Comparison of ENCODE assay signal across 16 cellular contexts in the genomic region with DNA sequence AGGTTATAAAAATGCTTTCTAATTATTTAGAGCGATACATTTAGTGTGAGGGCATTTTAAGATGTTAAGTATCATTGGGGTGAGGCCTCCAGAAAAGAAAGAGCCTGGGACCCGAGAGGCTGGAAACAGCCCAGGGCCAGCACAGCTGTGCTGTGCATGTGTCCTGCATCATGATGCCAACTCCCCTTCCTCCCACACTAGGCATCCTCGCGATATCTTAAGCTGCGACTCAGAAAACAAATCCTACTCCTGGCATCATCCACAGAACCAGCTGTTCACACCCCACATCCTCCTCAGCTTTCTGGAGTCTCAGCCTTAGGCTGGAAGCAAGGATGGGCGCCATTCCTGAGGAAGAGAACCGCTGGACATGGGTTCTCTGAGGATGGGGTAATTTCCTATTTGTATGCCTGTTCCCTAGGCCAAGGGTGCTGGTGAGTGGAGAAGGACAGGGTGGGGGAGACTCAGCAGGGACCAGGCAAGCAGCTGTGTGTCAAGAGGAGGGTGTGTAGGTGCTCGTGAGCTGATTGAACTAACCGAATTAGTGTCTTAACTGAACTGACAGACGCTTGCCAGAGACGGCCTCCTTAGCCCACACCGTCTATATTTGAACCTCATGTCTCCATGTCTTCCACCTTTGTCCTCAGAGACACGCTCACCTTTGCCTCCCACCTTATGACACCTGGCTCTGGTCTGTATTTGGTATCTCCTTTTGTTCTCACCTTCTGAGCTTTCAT. TPM values are rescaled to one million over a fixed set of nuclear protein-coding genes. Genes with fewer than 3 reads are reported as not detected.
A peak's percentile ranks its signal among the peaks of the same experiment; 100 is the strongest.
DNase-seq lines count a peak whose midpoint lies in the region; ATAC-seq and TF ChIP-seq lines count a peak whose summit lies in the region.
"Had no signal": no experiment of that assay in that cellular context is flagged by ENCODE, and none has a peak within 500 bp of the region (broad histone marks: within the 10 kb centered on the region; RNA-seq: fewer than 3 reads in every experiment).

No MANE protein-coding gene starts in this region.

- no peak overlapping the region for H3K4me2 ChIP-seq in mesenchymal stem cell (ENCODE audit: low read length, poor library complexity, severe bottlenecking)
- no peak overlapping the region for H3K4me2 ChIP-seq in MM.1S (ENCODE audit: low read depth, low read length)

- H3K4me1 ChIP-seq in mesenchymal stem cell (ENCODE audit: control insufficient read depth, insufficient read depth, low read depth, low read length) (peaks cover 10% of the 10 kb centered on the region), thyroid gland (peaks cover 13 to 22% of the 10 kb centered on the region in 2 donors), MM.1S (ENCODE audit: low read length) (peaks cover 15% of the 10 kb centered on the region)

- H3K9ac ChIP-seq in mesenchymal stem cell (ENCODE audit: low read length) (peak overlapping the region; percentile 1), MM.1S (ENCODE audit: low read length) (no peak overlapping the region)

- H4K91ac ChIP-seq in mesenchymal stem cell (ENCODE audit: low read length), result no peak overlapping the region

- no peak overlapping the region for H2BK15ac ChIP-seq in mesenchymal stem cell (ENCODE audit: low read depth, poor library complexity, severe bottlenecking)

- no peak overlapping the region for H3K14ac ChIP-seq in mesenchymal stem cell (ENCODE audit: low read length in 2 of 2)

- H2AFZ ChIP-seq in mesenchymal stem cell (ENCODE audit: low read depth, low read length) (no peak overlapping the region), MM.1S (ENCODE audit: low read length) (no peak overlapping the region)

- H3K79me1 ChIP-seq in mesenchymal stem cell (replicated peaks; ENCODE audit: low read length, poor library complexity, severe bottlenecking), result peaks cover 21% of the 10 kb centered on the region

- no peaks in the 10 kb centered on the region for H3K79me2 ChIP-seq in MM.1S (ENCODE audit: low read length)

- TF ChIP-seq CTCF in fibroblast of mammary gland (conservative IDR thresholded peaks at IDR 0.05; ENCODE audit: control insufficient read depth, insufficient read depth, low read depth, low read length) (no peak), thyroid gland (IDR thresholded peaks at IDR 0.05) (no peak), MM.1S (IDR thresholded peaks at IDR 0.05; ENCODE audit: low read length) (no peak)

- H2BK12ac ChIP-seq in mesenchymal stem cell (ENCODE audit: low read length in 2 of 2), result no peak overlapping the region

- no peak overlapping the region for H3K27ac ChIP-seq in mesenchymal stem cell (ENCODE audit: low read length, poor library complexity, severe bottlenecking)
- peak overlapping the region in 2 of 3 donors; percentile 5 to 46 for H3K27ac ChIP-seq in thyroid gland
- H3K27ac ChIP-seq in MM.1S (ENCODE audit: low read length), result no peak overlapping the region
- H3K27ac ChIP-seq: VCaP had no signal

- TF ChIP-seq POLR2A in thyroid gland (IDR thresholded peaks at IDR 0.05), result no peak

- intact Hi-C loops in thyroid gland (cut with DNase I), result no loop called here

- H3K27me3 ChIP-seq in mesenchymal stem cell (ENCODE audit: control insufficient read depth in 1 of 2, insufficient read depth in 1 of 2, low read length in 2 of 2) (no peaks in the 10 kb centered on the region), thyroid gland (no peaks in the 10 kb centered on the region), MM.1S (replicated peaks; ENCODE audit: insufficient read depth, low read length) (no peaks in the 10 kb centered on the region)

- H3K36me3 ChIP-seq in mesenchymal stem cell (ENCODE audit: control insufficient read depth in 1 of 2, insufficient read depth in 2 of 2, low read depth in 1 of 2, low read length in 2 of 2) (peaks cover 11 to 37% of the 10 kb centered on the region in 2 experiments), thyroid gland (peaks cover 0 to 3% of the 10 kb centered on the region in 2 donors), MM.1S (replicated peaks; ENCODE audit: insufficient read depth, low read length) (no peaks in the 10 kb centered on the region)

- DNase-seq in DMS 273 (lab: John Stamatoyannopoulos, UW; ENCODE audit: unreplicated experiment) (peak; percentile 16), DMS 273 treated with DMSO at 0.1 percent for 48 hours (lab: John Stamatoyannopoulos, UW) (no peak), fibroblast of mammary gland (ENCODE audit: low read depth) (peak; percentile 52), mesenchymal stem cell (no peak), thyroid gland (no peak), MM.1S (no peak)
- DNase-seq: activated naive CD4-positive, alpha-beta T cell treated with Interleukin-2 at 50 U/mL for 16 hours; KBM-7; naive B cell; NCI-H1436; NCI-H226 had no signal

- H3K9me3 ChIP-seq in mesenchymal stem cell (ENCODE audit: control insufficient read depth, low read length), result no peaks in the 10 kb centered on the region
- H3K9me3 ChIP-seq in thyroid gland, result no peaks in the 10 kb centered on the region
- H3K9me3 ChIP-seq in MM.1S (replicated peaks; ENCODE audit: insufficient read depth, low read length), result no peaks in the 10 kb centered on the region
- H3K9me3 ChIP-seq: Caco-2 had no signal

- H2BK120ac ChIP-seq in mesenchymal stem cell (ENCODE audit: low read depth, low read length), result no peak overlapping the region

- H4K8ac ChIP-seq in mesenchymal stem cell (ENCODE audit: low read length), result no peak overlapping the region

- 93% methylated on average over 13 of the region's 13 CpGs for WGBS in mesenchymal stem cell
- WGBS in thyroid gland, 2 donors, result 82 to 86% methylated on average over 13 of the region's 13 CpGs

- no peaks in the 10 kb centered on the region for H4K20me1 ChIP-seq in MM.1S (ENCODE audit: insufficient read depth, low read length)

- H3K4ac ChIP-seq in mesenchymal stem cell (ENCODE audit: low read depth in 1 of 2, low read length in 2 of 2), result no peak overlapping the region

- no peak overlapping the region for H3K18ac ChIP-seq in mesenchymal stem cell (ENCODE audit: low read depth in 1 of 2, low read length in 2 of 2)

- no peak overlapping the region for H2AK5ac ChIP-seq in mesenchymal stem cell (ENCODE audit: low read length, severe bottlenecking)

- peaks cover 6% of the 10 kb centered on the region; the same call in 1 of the 2 replicates for H3F3A ChIP-seq in MM.1S (ENCODE audit: insufficient read depth, low read length)

- H3K4me3 ChIP-seq in fibroblast of mammary gland (ENCODE audit: control insufficient read depth, low read depth, low read length) (no peak overlapping the region), mesenchymal stem cell (ENCODE audit: insufficient read depth in 1 of 2, low read depth in 1 of 2, low read length in 2 of 2) (no peak overlapping the region), thyroid gland (replicated peaks in 1 of 3) (no peak overlapping the region), MM.1S (ENCODE audit: low read length) (no peak overlapping the region)

- H2BK5ac ChIP-seq in mesenchymal stem cell (ENCODE audit: low read depth, low read length, poor library complexity, severe bottlenecking), result no peak overlapping the region

- H3K23ac ChIP-seq in mesenchymal stem cell (ENCODE audit: low read length in 2 of 2), result no peak overlapping the region

- no peaks in the 10 kb centered on the region for H3K9me2 ChIP-seq in MM.1S (replicated peaks; ENCODE audit: insufficient read depth, low read length)

- ATAC-seq in GM18909 (IDR thresholded peaks at IDR 0.05; ENCODE audit: poor library complexity, unreplicated experiment), result no peak
- ATAC-seq in HG02571 (IDR thresholded peaks at IDR 0.05; ENCODE audit: unreplicated experiment), result no peak
- ATAC-seq: stimulated activated memory B cell treated with anti-CD40 and anti-IgM and Interleukin-4, amounts not matched to agents 10 μg/mL and 1 μg/mL and 100 μg/mL, for 72 hours had no signal

RNA-seq across cellular contexts. Expression of gene MCRS1, which starts 15.6 kb away (rescaled TPM):
- 38.7 TPM for polyA plus RNA-seq in mesenchymal stem cell (2013, experiment 1 of 2)
- polyA plus RNA-seq in mesenchymal stem cell (2013, experiment 2 of 2), result 39.8 TPM
- total RNA-seq in thyroid gland, result 100 to 1,000 TPM in 1 of 4 donors, 10 to 100 TPM in 3; 56.7 to 111 (median 69.2) TPM

RNA-seq across cellular contexts. Expression of gene FAM186B, which starts 21.9 kb away (rescaled TPM):
- 0.10 TPM for polyA plus RNA-seq in mesenchymal stem cell (2013, experiment 1 of 2)
- polyA plus RNA-seq in mesenchymal stem cell (2013, experiment 2 of 2), result 0.07 TPM
- 1 to 10 TPM; 1.1 to 2.1 (median 1.4) TPM for total RNA-seq in thyroid gland

RNA-seq across cellular contexts. Expression of gene PRPF40B, which starts 39.8 kb away (rescaled TPM):
- polyA plus RNA-seq in mesenchymal stem cell (2013, experiment 1 of 2), result 6.3 TPM
- polyA plus RNA-seq in mesenchymal stem cell (2013, experiment 2 of 2), result 7.2 TPM
- 10 to 100 TPM; 29.5 to 39.7 (median 34.4) TPM for total RNA-seq in thyroid gland

RNA-seq across cellular contexts. Expression of gene KCNH3, which starts 44.7 kb away (rescaled TPM):
- polyA plus RNA-seq in mesenchymal stem cell (2013, experiment 1 of 2), result 0.03 TPM
- 0.01 TPM for polyA plus RNA-seq in mesenchymal stem cell (2013, experiment 2 of 2)
- total RNA-seq in thyroid gland, result 1 to 10 TPM in 2 of 4 donors, under 1 TPM in 1, not detected in 1; 0.94 to 2.2 (median 2.1) TPM

Comparison
In these comparisons a context has a peak if more than half of its experiments do, and no peak if none do; other contexts are left out.
1. DNase-seq: peak in DMS 273 (single experiment) and fibroblast of mammary gland (single experiment); none in DMS 273 treated with DMSO at 0.1 percent for 48 hours (single experiment), mesenchymal stem cell (single experiment), thyroid gland (0 of 2) and MM.1S (single experiment).
2. H3K27ac ChIP-seq: peak in thyroid gland (2 of 3); none in mesenchymal stem cell (single experiment) and MM.1S (single experiment).